Comparison of ENCODE assay signal across 29 cellular contexts in genomic region chr1:232644209-232644608, GRCh38. TPM values are rescaled to one million over a fixed set of nuclear protein-coding genes. Genes with fewer than 3 reads are reported as not detected.
DNase-seq lines count a peak whose midpoint lies in the region; ATAC-seq and TF ChIP-seq lines count a peak whose summit lies in the region.
"Had no signal": no experiment of that assay in that cellular context is flagged by ENCODE, and none has a peak within 500 bp of the region (broad histone marks: within the 10 kb centered on the region; RNA-seq: fewer than 3 reads in every experiment).

No MANE protein-coding gene starts in this region.

- H3K4ac ChIP-seq in IMR-90 (ENCODE audit: low read depth, low read length) = no peak overlapping the region

- no peaks in the 10 kb centered on the region for H3K79me1 ChIP-seq in IMR-90 (ENCODE audit: low read depth in 1 of 2, low read length in 2 of 2)

- no peak overlapping the region for H3K18ac ChIP-seq in IMR-90 (ENCODE audit: low read depth, low read length)

- in situ Hi-C loops in IMR-90 (cut with MboI; ENCODE audit: low sequenced_read_pairs) = loop anchor here (25.0 kb wide), 1 partner anchor 482 kb away; no protein-coding TSS in a partner anchor

- POLR2A ChIA-PET in HEK293 (lab: Yijun Ruan, JAX) (no interaction called here), IMR-90 (lab: Charles Lee; ENCODE audit: unreplicated experiment) (no interaction called here)

- H3K9me3 ChIP-seq in HEK293 (ENCODE audit: control insufficient read depth, insufficient read depth, low read depth, low read length) (no peaks in the 10 kb centered on the region), IMR-90 (ENCODE audit: control insufficient read depth, insufficient read depth, low read length) (no peaks in the 10 kb centered on the region)
- H3K9me3 ChIP-seq: A549, BE2C, Caco-2 had no signal

- no peak overlapping the region for H3K23ac ChIP-seq in IMR-90 (ENCODE audit: low read depth, low read length)

- BruUV-seq in IMR-90 (replicated peaks; lab: Mats Ljungman, UMichigan) = no TSS peak

- no peak for TF ChIP-seq RAD21 in IMR-90 (IDR thresholded peaks at IDR 0.05; ENCODE audit: low read length)

- no peak for ATAC-seq in IMR-90 (ENCODE audit: low read depth)
- ATAC-seq in GM21526 (IDR thresholded peaks at IDR 0.05; ENCODE audit: low FRiP score, unreplicated experiment) = no peak
- ATAC-seq: A549; CD8-positive, alpha-beta T cell had no signal

- no peaks in the 10 kb centered on the region for H3K9me1 ChIP-seq in IMR-90 (ENCODE audit: insufficient read depth, low read length)

- no peaks in the 10 kb centered on the region for H4K20me1 ChIP-seq in IMR-90 (ENCODE audit: insufficient read depth, low read length)
- H4K20me1 ChIP-seq: BLaER1; BLaER1 treated with 17β-estradiol and CSF1 and Interleukin-3, amounts not matched to agents 10 nM and 100 nM had no signal

- H3K14ac ChIP-seq in IMR-90 (replicated peaks; ENCODE audit: low read depth, low read length) = no peak overlapping the region

- no peak overlapping the region for H2BK120ac ChIP-seq in IMR-90 (ENCODE audit: low read depth, low read length)

- H3K27me3 ChIP-seq in IMR-90 (ENCODE audit: control insufficient read depth, insufficient read depth, low read length) = no peaks in the 10 kb centered on the region; the same call in 1 of the 2 replicates
- H3K27me3 ChIP-seq: BE2C; BLaER1; BLaER1 treated with 17β-estradiol and CSF1 and Interleukin-3, amounts not matched to agents 10 nM and 100 nM had no signal

- H4K91ac ChIP-seq in IMR-90 (ENCODE audit: insufficient read depth, low read depth, low read length) = no peak overlapping the region

- H4K8ac ChIP-seq in IMR-90 (ENCODE audit: low read depth in 2 of 2, low read length in 2 of 2) = no peak overlapping the region

- WGBS in IMR-90 (ENCODE audit: extremely low coverage in 2 of 2, insufficient read length in 1 of 2), 2 experiments = no CpG with 5 or more reads among the region's 1 CpG

- H2AK5ac ChIP-seq in IMR-90 (ENCODE audit: low read depth, low read length) = no peak overlapping the region

- H2AK9ac ChIP-seq in IMR-90 (replicated peaks; ENCODE audit: low read depth, low read length, poor library complexity) = no peak overlapping the region

- H3K56ac ChIP-seq in IMR-90 (ENCODE audit: extremely low read depth, insufficient read depth, low read length) = no peak overlapping the region

- DNase-seq in IMR-90 = no peak
- no peak for DNase-seq in stimulated activated CD4-positive, alpha-beta T cell treated with anti-CD3 and anti-CD28 coated beads, Interleukin-4, amount 100 ng/mL, for 4 hours
- DNase-seq: 8988T; ACHN; AML-193; BE2C; C1 segment of cervical spinal cord; Caco-2; Calu3; CD4-positive, alpha-beta memory T cell; CD4-positive, alpha-beta T cell; CD4-positive, CD25-positive, alpha-beta regulatory T cell; CD8-positive, alpha-beta memory T cell; CD8-positive, alpha-beta T cell; COR-L47; DMS 273 treated with DMSO at 0.1 percent for 48 hours; DMS153; DMS53; DMS79; DMS79 treated with DMSO at 0.1 percent for 48 hours; DND-41; EL had no signal

- no peak overlapping the region for H3K27ac ChIP-seq in HEK293 (ENCODE audit: extremely low read depth, low read depth, low read length)
- H3K27ac ChIP-seq in IMR-90 (ENCODE audit: insufficient read depth, low read length) = no peak overlapping the region
- H3K27ac ChIP-seq: 22Rv1; A549; BLaER1; BLaER1 treated with 17β-estradiol and CSF1 and Interleukin-3, amounts not matched to agents 10 nM and 100 nM; C4-2B had no signal

- no peak overlapping the region for H3K9ac ChIP-seq in IMR-90 (ENCODE audit: low read depth, low read length)
- H3K9ac ChIP-seq: BLaER1; BLaER1 treated with 17β-estradiol and CSF1 and Interleukin-3, amounts not matched to agents 10 nM and 100 nM had no signal

- TF ChIP-seq CTCF in HEK293 (tag by site-specific recombination; IDR thresholded peaks at IDR 0.05) (no peak), IMR-90 (conservative IDR thresholded peaks at IDR 0.05; ENCODE audit: low read depth, low read length) (no peak)

- no peak overlapping the region for H2AFZ ChIP-seq in IMR-90 (replicated peaks; ENCODE audit: low read length, poor library complexity)

- H2BK5ac ChIP-seq in IMR-90 (ENCODE audit: low read depth, low read length, poor library complexity, severe bottlenecking) = peak overlapping the region; percentile 50

- no peak overlapping the region for H3K4me2 ChIP-seq in IMR-90 (ENCODE audit: low read depth, low read length)
- H3K4me2 ChIP-seq: A549; BLaER1; BLaER1 treated with 17β-estradiol and CSF1 and Interleukin-3, amounts not matched to agents 10 nM and 100 nM had no signal

- H3K4me1 ChIP-seq in HEK293 (ENCODE audit: control insufficient read depth, insufficient read depth, low read length) (0 out of 2 replicates have a peak, but pooled peaks cover 3% of the 10 kb centered on the region), IMR-90 (ENCODE audit: control insufficient read depth, insufficient read depth, low read length) (no peaks in the 10 kb centered on the region)
- H3K4me1 ChIP-seq: A549; BLaER1; BLaER1 treated with 17β-estradiol and CSF1 and Interleukin-3, amounts not matched to agents 10 nM and 100 nM; Caco-2 had no signal

- dilution Hi-C loops in IMR-90 (cut with HindIII; ENCODE audit: low sequenced_read_pairs, unreplicated experiment) = no loop called here

- H2BK15ac ChIP-seq in IMR-90 (ENCODE audit: low read depth, low read length) = no peak overlapping the region

- H2BK20ac ChIP-seq in IMR-90 (ENCODE audit: low read depth, low read length) = no peak overlapping the region

- TF ChIP-seq POLR2A in IMR-90 (IDR thresholded peaks at IDR 0.05; ENCODE audit: low read depth, low read length) = no peak

- H4K5ac ChIP-seq in IMR-90 (ENCODE audit: low read depth, low read length) = no peak overlapping the region

- H3K36me3 ChIP-seq in HEK293 (ENCODE audit: control insufficient read depth in 2 of 2, insufficient read depth in 1 of 2, low read length in 2 of 2) (no peaks in the 10 kb centered on the region), IMR-90 (ENCODE audit: control insufficient read depth, insufficient read depth, low read length) (no peaks in the 10 kb centered on the region)
- H3K36me3 ChIP-seq: BE2C; BLaER1; BLaER1 treated with 17β-estradiol and CSF1 and Interleukin-3, amounts not matched to agents 10 nM and 100 nM had no signal

- H3K4me3 ChIP-seq in HEK293 (ENCODE audit: low read depth, low read length) = no peak overlapping the region
- no peak overlapping the region for H3K4me3 ChIP-seq in IMR-90 (ENCODE audit: insufficient read depth, low read depth, low read length)
- H3K4me3 ChIP-seq: A549; BLaER1; BLaER1 treated with 17β-estradiol and CSF1 and Interleukin-3, amounts not matched to agents 10 nM and 100 nM had no signal

- CTCF ChIA-PET in HEK293 (lab: Yijun Ruan, JAX) (interaction anchor here (1.8 to 1.9 kb wide), 2 partner anchors 11 to 236 kb away, joined by 5 to 6 read pairs; no protein-coding TSS in a partner anchor), IMR-90 (lab: Yijun Ruan, JAX) (no interaction called here)

- intact Hi-C loops in IMR-90 (cut with micrococcal nuclease) = no loop called here

TF ChIP-seq in HEK293, 187 proteins besides CTCF, POLR2A, EP300 and RAD21:
- TF ChIP-seq ZBTB17 (tag by site-specific recombination; IDR thresholded peaks at IDR 0.05) (peak; percentile 77), YY2 (tag by site-specific recombination; IDR thresholded peaks at IDR 0.05) (no peak), ZNF366 (tag by site-specific recombination; conservative IDR thresholded peaks at IDR 0.05) (peak; percentile 96)
TF ChIP-seq in HEK293: peak in this region for 2.

TF ChIP-seq in IMR-90, 13 proteins besides CTCF, POLR2A, EP300 and RAD21:
- TF ChIP-seq SMC3 (IDR thresholded peaks at IDR 0.05; ENCODE audit: low read depth, low read length) (no peak), FOS (IDR thresholded peaks at IDR 0.05; ENCODE audit: low read depth, low read length) (no peak)

RNA-seq across cellular contexts. Expression of gene SIPA1L2, which starts 14.3 kb away (rescaled TPM):
- total RNA-seq in IMR-90 (2012; rRNA removed) = 11.9 and 13.4 TPM in 2 replicates
- polyA plus RNA-seq in IMR-90 (2012; rRNA removed) = 6.2 and 7.1 TPM in 2 replicates
- polyA plus RNA-seq in IMR-90 (2012; cell fraction: cytosol; rRNA removed) = 3.5 and 6.2 TPM in 2 replicates
- 12.0 and 22.7 TPM in 2 replicates for polyA plus RNA-seq in IMR-90 (2012; cell fraction: nucleus; rRNA removed; ENCODE audit: low replicate concordance)
- polyA plus RNA-seq: CD4-positive, CD25-positive, alpha-beta regulatory T cell had no signal
